In genomic region chr22:21493789-21494782, GRCh38 we compare ENCODE assay signal across 2 cellular contexts. TPM values are rescaled to one million over a fixed set of nuclear protein-coding genes. Genes with fewer than 3 reads are reported as not detected.
"Had no signal": no experiment of that assay in that cellular context is flagged by ENCODE, and none has a peak within 500 bp of the region (broad histone marks: within the 10 kb centered on the region; RNA-seq: fewer than 3 reads in every experiment).

No MANE protein-coding gene starts in this region.

RNA-seq across cellular contexts. Expression of gene TMEM191C, which starts 26.9 kb away (rescaled TPM):
- total RNA-seq: ascending aorta had no signal

RNA-seq across cellular contexts. Expression of gene RIMBP3C, which starts 57.2 kb away (rescaled TPM):
- total RNA-seq: ascending aorta, RPMI7951 had no signal
